Comparison of ENCODE assay signal across 36 cellular contexts in the genomic region with DNA sequence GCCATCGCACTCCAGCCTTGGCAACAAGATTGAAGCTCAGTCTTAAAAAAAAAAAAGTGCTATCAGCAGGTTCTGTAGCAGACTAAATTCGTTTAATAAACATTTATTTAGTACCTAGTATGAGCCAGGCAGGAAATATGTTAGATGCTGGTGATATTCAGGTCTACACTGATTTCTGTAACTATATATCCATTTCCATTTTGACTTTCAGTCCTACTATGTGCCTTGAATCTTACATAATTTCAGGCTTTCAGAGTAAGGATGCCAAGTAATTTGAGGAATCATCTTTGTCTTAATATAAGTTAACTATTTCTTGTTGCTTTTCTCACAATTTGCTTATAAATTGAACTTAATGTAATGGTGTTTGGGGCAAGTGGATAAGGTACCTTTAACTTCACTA.
"Had no signal": no experiment of that assay in that cellular context is flagged by ENCODE, and none has a peak within 500 bp of the region (broad histone marks: within the 10 kb centered on the region; RNA-seq: fewer than 3 reads in every experiment).

No MANE protein-coding gene starts in this region.

- H3K4me3 ChIP-seq: MG63 had no signal

- H3K27me3 ChIP-seq: MG63 had no signal

- DNase-seq: Karpas-422, Kasumi-1, MG63, MM.1S, MV-4-11, NCI-H1048, NCI-H1092, NCI-H1092 treated with DMSO at 0.1 percent for 48 hours, NCI-H1105, NCI-H1105 treated with DMSO at 0.1 percent for 48 hours, NCI-H1417, NCI-H1417 treated with DMSO at 0.1 percent for 48 hours, NCI-H1436, NCI-H1436 treated with DMSO at 0.1 percent for 48 hours, NCI-H146, NCI-H1694, NCI-H1694 treated with DMSO at 0.1 percent for 48 hours, NCI-H187, NCI-H187 treated with DMSO at 0.1 percent for 48 hours, NCI-H1930, NCI-H2029, NCI-H2029 treated with DMSO at 0.1 percent for 48 hours, NCI-H2081, NCI-H2081 treated with DMSO at 0.1 percent for 48 hours, NCI-H2107, NCI-H2171, NCI-H2171 treated with DMSO at 0.1 percent for 48 hours, NCI-H2227 treated with DMSO at 0.1 percent for 48 hours, NCI-H226, NCI-H345, NCI-H446, NCI-H446 treated with DMSO at 0.1 percent for 48 hours, NCI-H510A, NCI-H510A treated with DMSO at 0.1 percent for 48 hours, NCI-H524, NCI-H524 treated with DMSO at 0.1 percent for 48 hours had no signal

- H3K9me3 ChIP-seq: MG63 had no signal
